ENCODE assay signal across 12 cellular contexts in genomic region chr6:135411339-135411738, GRCh38.
DNase-seq lines count a peak whose midpoint lies in the region; ATAC-seq, FAIRE-seq and TF ChIP-seq lines count a peak whose summit lies in the region.
"Had no signal": no experiment of that assay in that cellular context is flagged by ENCODE, and none has a peak within 500 bp of the region (broad histone marks: within the 10 kb centered on the region; RNA-seq: fewer than 3 reads in every experiment).

No MANE protein-coding gene starts in this region.

- 6% methylated on average over 2 of the region's 2 CpGs for WGBS in K562 (ENCODE audit: insufficient coverage, low coverage, missing lambda C conversion rate)

- H2AFZ ChIP-seq in K562 (ENCODE audit: low read depth, low read length), result no peak overlapping the region

- in situ Hi-C loops in K562 (cut with MboI), result no loop called here

- TF ChIP-seq EP300 in K562 (IDR thresholded peaks at IDR 0.05; ENCODE audit: low read length), result no peak

- peak; percentile 64 for FAIRE-seq in K562 (lab: Jason Lieb, UNC)
- FAIRE-seq: H1 had no signal

- ATAC-seq in K562, result peak; percentile 76
- ATAC-seq in GM19324 (IDR thresholded peaks at IDR 0.05; ENCODE audit: low FRiP score, unreplicated experiment), result no peak
- no peak for ATAC-seq in HG02571 (IDR thresholded peaks at IDR 0.05; ENCODE audit: unreplicated experiment)
- ATAC-seq in T-cell (replicated peaks in 1 of 4), result no peak
- ATAC-seq: activated T-helper 17 cell treated with anti-CD3 and anti-CD28 coated beads, Interleukin-2, amount 50 U/mL, for 72 hours; sciatic nerve had no signal

- 0 out of 2 replicates have a peak, but pooled peaks cover 5% of the 10 kb centered on the region for H3K4me1 ChIP-seq in DOHH2 (ENCODE audit: control insufficient read depth, low read length)
- peaks cover 0 to 7% of the 10 kb centered on the region in 2 experiments; a peak in 3 of 5 replicates for H3K4me1 ChIP-seq in K562 (replicated peaks in 1 of 2; ENCODE audit: control insufficient read depth in 2 of 2, insufficient read depth in 2 of 2, low read length in 2 of 2)

- no peak overlapping the region for H3K4me3 Mint-ChIP-seq in mesothelial cell of epicardium
- no peak overlapping the region for H3K4me3 Mint-ChIP-seq in T-cell
- H3K4me3 Mint-ChIP-seq: activated T-helper 17 cell treated with anti-CD3 and anti-CD28 coated beads, Interleukin-2, amount 50 U/mL, for 72 hours; memory B cell had no signal

- CTCF ChIA-PET in K562 (lab: Yijun Ruan, JAX; ENCODE audit: low intra/inter-chr PET ratio), result no interaction called here
- CTCF ChIA-PET in T-cell (lab: Charles Lee), result no interaction called here

- H3K9me1 ChIP-seq in K562 (ENCODE audit: control insufficient read depth, insufficient read depth, low read length), result no peaks in the 10 kb centered on the region

- peaks cover 12% of the 10 kb centered on the region for H3K36me3 Mint-ChIP-seq in mesothelial cell of epicardium
- peaks cover 27% of the 10 kb centered on the region for H3K36me3 Mint-ChIP-seq in T-cell
- H3K36me3 Mint-ChIP-seq: memory B cell had no signal

- H4K20me1 ChIP-seq in DOHH2 (ENCODE audit: control insufficient read depth, insufficient read depth, low read depth, low read length) (no peaks in the 10 kb centered on the region), K562 (replicated peaks; ENCODE audit: control insufficient read depth, insufficient read depth, low read length) (no peaks in the 10 kb centered on the region)

- H3F3A ChIP-seq in DOHH2 (ENCODE audit: control insufficient read depth, insufficient read depth), result no peaks in the 10 kb centered on the region

- H3K79me2 ChIP-seq in DOHH2 (ENCODE audit: control insufficient read depth, low read length) (no peaks in the 10 kb centered on the region), K562 (ENCODE audit: control insufficient read depth, insufficient read depth, low read length) (no peaks in the 10 kb centered on the region)

- no peak overlapping the region for H3K4me3 ChIP-seq in DOHH2 (ENCODE audit: low read length)
- H3K4me3 ChIP-seq in K562, result no peak overlapping the region

- intact Hi-C loops in K562 (cut with micrococcal nuclease), result loop anchor here (1.0 kb wide), 1 partner anchor 88 kb away; no protein-coding TSS in a partner anchor

- H3K4me1 Mint-ChIP-seq in mesothelial cell of epicardium (no peaks in the 10 kb centered on the region), T-cell (no peaks in the 10 kb centered on the region)
- H3K4me1 Mint-ChIP-seq: activated T-helper 17 cell treated with anti-CD3 and anti-CD28 coated beads, Interleukin-2, amount 50 U/mL, for 72 hours; memory B cell had no signal

- no peak overlapping the region for H3K4me2 ChIP-seq in DOHH2 (ENCODE audit: low read length)
- no peak overlapping the region for H3K4me2 ChIP-seq in K562 (ENCODE audit: insufficient read depth, low read length)

- DNase-seq in K562 (ENCODE audit: extremely low read depth in 1 of 4, low spot score in 3 of 4) (peak; percentile 15 to 39 (median 24)), mesothelial cell of epicardium (ENCODE audit: low spot score in 2 of 2, unreplicated experiment in 2 of 2) (no peak), NCI-H2107 (lab: John Stamatoyannopoulos, UW) (no peak), T-cell (no peak)

- no peak for TF ChIP-seq POLR2A in K562 (conservative IDR thresholded peaks at IDR 0.05)

- H3K27ac Mint-ChIP-seq in mesothelial cell of epicardium (no peak overlapping the region), T-cell (no peak overlapping the region)
- H3K27ac Mint-ChIP-seq: activated T-helper 17 cell treated with anti-CD3 and anti-CD28 coated beads, Interleukin-2, amount 50 U/mL, for 72 hours; memory B cell had no signal

- peaks cover 5% of the 10 kb centered on the region for H3K9me3 Mint-ChIP-seq in mesothelial cell of epicardium
- no peaks in the 10 kb centered on the region for H3K9me3 Mint-ChIP-seq in T-cell
- H3K9me3 Mint-ChIP-seq: activated T-helper 17 cell treated with anti-CD3 and anti-CD28 coated beads, Interleukin-2, amount 50 U/mL, for 72 hours; memory B cell had no signal

- no peak overlapping the region for H3K9ac ChIP-seq in K562 (ENCODE audit: insufficient read depth in 1 of 2, low read depth in 2 of 2, low read length in 2 of 2)

- H3K27me3 Mint-ChIP-seq in mesothelial cell of epicardium (ENCODE audit: low read depth) (no peaks in the 10 kb centered on the region), T-cell (no peaks in the 10 kb centered on the region)
- H3K27me3 Mint-ChIP-seq: activated T-helper 17 cell treated with anti-CD3 and anti-CD28 coated beads, Interleukin-2, amount 50 U/mL, for 72 hours; memory B cell had no signal

- peak; percentile 12 to 55; a peak in 2 of 4 replicates for TF ChIP-seq RAD21 in K562 (CRISPR knock-in tag; conservative IDR thresholded peaks at IDR 0.05 in 1 of 2, IDR thresholded peaks at IDR 0.05 in 1 of 2)

- POLR2A ChIA-PET in K562 (lab: Yijun Ruan, JAX) (no interaction called here), T-cell (lab: Charles Lee) (interaction anchor here in 1 of 2 donors (0.6 kb wide), 2 partner anchors 233 to 325 kb away, joined by 4 to 7 read pairs; no protein-coding TSS in a partner anchor)

- H3K27me3 ChIP-seq in DOHH2 (ENCODE audit: control insufficient read depth, low read length) (no peaks in the 10 kb centered on the region), K562 (ENCODE audit: control insufficient read depth in 2 of 2, insufficient read depth in 2 of 2, low read length in 2 of 2) (no peaks in the 10 kb centered on the region)

- peaks cover 13% of the 10 kb centered on the region for H3K36me3 ChIP-seq in DOHH2 (ENCODE audit: control insufficient read depth, low read length)
- no peaks in the 10 kb centered on the region for H3K36me3 ChIP-seq in KOPT-K1 (ENCODE audit: insufficient read depth, low read length)
- H3K36me3 ChIP-seq in K562 (ENCODE audit: control insufficient read depth, insufficient read depth, low read length), result peaks cover 29% of the 10 kb centered on the region

- H3K9me3 ChIP-seq in DOHH2 (ENCODE audit: control insufficient read depth, insufficient read depth, low read length) (no peaks in the 10 kb centered on the region), KOPT-K1 (ENCODE audit: insufficient read depth, low read length, poor library complexity, severe bottlenecking) (peaks cover 6% of the 10 kb centered on the region), K562 (replicated peaks; ENCODE audit: control insufficient read depth, insufficient read depth, low read depth, low read length) (no peaks in the 10 kb centered on the region)

- TF ChIP-seq CTCF in DOHH2 (IDR thresholded peaks at IDR 0.05; ENCODE audit: low read depth, low read length, poor library complexity, severe bottlenecking), result peak; percentile 30
- TF ChIP-seq CTCF in K562 (IDR thresholded peaks at IDR 0.05 in 2 of 3, conservative IDR thresholded peaks at IDR 0.05 in 1 of 3; ENCODE audit: insufficient read depth in 2 of 3, low read depth in 1 of 3, low read length in 3 of 3), result peak; percentile 14 to 53 (median 47); a peak in 5 of 6 replicates
- peak; percentile 42 for TF ChIP-seq CTCF in mesothelial cell of epicardium (IDR thresholded peaks at IDR 0.05; ENCODE audit: unreplicated experiment)

- H3K27ac ChIP-seq in DOHH2 (ENCODE audit: low read depth, low read length) (no peak overlapping the region), KOPT-K1 (ENCODE audit: low read depth, low read length, poor library complexity, severe bottlenecking) (peak overlapping the region; percentile 62), K562 (ENCODE audit: extremely low read depth, low read depth, low read length) (no peak overlapping the region)

- BruUV-seq in K562 (replicated peaks; lab: Mats Ljungman, UMichigan), result no TSS peak

- H3K9me2 ChIP-seq in DOHH2 (replicated peaks; ENCODE audit: control insufficient read depth, low read length), result no peaks in the 10 kb centered on the region

TF ChIP-seq in K562, 482 proteins besides CTCF, POLR2A, EP300 and RAD21 (continues in another document):
- TF ChIP-seq, protein P1, sequence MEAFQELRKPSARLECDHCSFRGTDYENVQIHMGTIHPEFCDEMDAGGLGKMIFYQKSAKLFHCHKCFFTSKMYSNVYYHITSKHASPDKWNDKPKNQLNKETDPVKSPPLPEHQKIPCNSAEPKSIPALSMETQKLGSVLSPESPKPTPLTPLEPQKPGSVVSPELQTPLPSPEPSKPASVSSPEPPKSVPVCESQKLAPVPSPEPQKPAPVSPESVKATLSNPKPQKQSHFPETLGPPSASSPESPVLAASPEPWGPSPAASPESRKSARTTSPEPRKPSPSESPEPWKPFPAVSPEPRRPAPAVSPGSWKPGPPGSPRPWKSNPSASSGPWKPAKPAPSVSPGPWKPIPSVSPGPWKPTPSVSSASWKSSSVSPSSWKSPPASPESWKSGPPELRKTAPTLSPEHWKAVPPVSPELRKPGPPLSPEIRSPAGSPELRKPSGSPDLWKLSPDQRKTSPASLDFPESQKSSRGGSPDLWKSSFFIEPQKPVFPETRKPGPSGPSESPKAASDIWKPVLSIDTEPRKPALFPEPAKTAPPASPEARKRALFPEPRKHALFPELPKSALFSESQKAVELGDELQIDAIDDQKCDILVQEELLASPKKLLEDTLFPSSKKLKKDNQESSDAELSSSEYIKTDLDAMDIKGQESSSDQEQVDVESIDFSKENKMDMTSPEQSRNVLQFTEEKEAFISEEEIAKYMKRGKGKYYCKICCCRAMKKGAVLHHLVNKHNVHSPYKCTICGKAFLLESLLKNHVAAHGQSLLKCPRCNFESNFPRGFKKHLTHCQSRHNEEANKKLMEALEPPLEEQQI (IDR thresholded peaks at IDR 0.05), result peak; percentile 23; the same call in 1 of the 2 replicates
- TF ChIP-seq ARID3A (IDR thresholded peaks at IDR 0.05; ENCODE audit: borderline replicate concordance, low read depth, low read length), result peak; percentile 59; the same call in 1 of the 2 replicates
- no peak for TF ChIP-seq EWSR1 (IDR thresholded peaks at IDR 0.05; ENCODE audit: borderline replicate concordance, low read depth, partially characterized antibody)

Comparison
In these comparisons a context has a peak if more than half of its experiments do, and no peak if none do; other contexts are left out.
1. DNase-seq: peak in K562 (4 of 4); none in mesothelial cell of epicardium (0 of 2), NCI-H2107 (single experiment) and T-cell (0 of 34).
2. Peak in every context shown above with its lines, with median percentiles within 50 percentile points of each other: CTCF ChIP-seq.